Comparison of ENCODE assay signal across 25 cellular contexts in the genomic region with DNA sequence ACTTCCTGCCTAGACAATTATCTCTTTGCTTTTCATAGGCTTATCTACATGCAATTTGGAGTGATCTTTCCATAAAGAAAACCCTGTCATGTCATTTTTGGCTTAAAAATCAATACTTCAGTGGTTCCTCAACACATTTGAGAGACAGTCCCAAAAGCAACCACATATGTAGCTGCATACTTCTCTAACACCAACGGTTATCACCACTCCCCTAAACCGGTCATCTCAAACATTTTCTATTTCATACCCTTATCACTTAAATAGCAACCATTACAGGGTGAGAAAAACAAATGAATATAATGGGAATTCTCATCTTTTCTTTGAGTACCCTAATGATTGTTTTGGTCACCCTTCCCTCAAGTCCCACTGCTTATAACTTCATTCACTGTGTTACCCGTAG. TPM values are rescaled to one million over a fixed set of nuclear protein-coding genes. Genes with fewer than 3 reads are reported as not detected.
"Had no signal": no experiment of that assay in that cellular context is flagged by ENCODE, and none has a peak within 500 bp of the region (broad histone marks: within the 10 kb centered on the region; RNA-seq: fewer than 3 reads in every experiment).

No MANE protein-coding gene starts in this region.

- H3K4me1 ChIP-seq: vagina had no signal

- H3K27ac ChIP-seq: brain microvascular endothelial cell, coronary artery, dorsolateral prefrontal cortex, gastroesophageal sphincter, hepatocyte, ovary, right lobe of liver, thoracic aorta, vagina, WERI-Rb-1 had no signal

- H3K27me3 ChIP-seq: brain microvascular endothelial cell, dorsolateral prefrontal cortex, gastroesophageal sphincter, hepatocyte, ovary, right lobe of liver, vagina had no signal

- H3K27ac Mint-ChIP-seq: progenitor cell of endocrine pancreas, type B pancreatic cell had no signal

- H3K27me3 Mint-ChIP-seq: progenitor cell of endocrine pancreas, type B pancreatic cell had no signal

- H2AFZ ChIP-seq: hepatocyte had no signal

- H3K36me3 ChIP-seq: brain microvascular endothelial cell, ovary, right lobe of liver, thoracic aorta, vagina had no signal

- DNase-seq: activated naive CD4-positive, alpha-beta T cell treated with Interleukin-2 at 50 U/mL for 16 hours; amniotic stem cell; brain microvascular endothelial cell; dorsolateral prefrontal cortex; effector memory CD4-positive, alpha-beta T cell; islet precursor cell; left cardiac atrium; left ventricle myocardium superior; ovary; right lobe of liver; stimulated activated CD4-positive, alpha-beta T cell treated with anti-CD3 and anti-CD28 coated beads, Interleukin-2, amount 100 ng/mL, for 48 hours; stimulated activated naive CD8-positive, alpha-beta T cell treated with anti-CD3 and anti-CD28 coated beads, Interleukin-15, Interleukin-2, amounts not matched to agents 100 U/mL and 50 U/mL, for 24 hours; T-helper 9 cell; WERI-Rb-1 had no signal

- ATAC-seq: activated CD4-positive, CD25-positive, alpha-beta regulatory T cell treated with anti-CD3 and anti-CD28 coated beads, Interleukin-2, amount 50 U/mL, for 24 hours; gastroesophageal sphincter; left cardiac atrium; left ventricle myocardium superior; right lobe of liver; stimulated activated naive CD8-positive, alpha-beta T cell treated with anti-CD3 and anti-CD28 coated beads, Interleukin-15, Interleukin-2, amounts not matched to agents 100 U/mL and 50 U/mL, for 24 hours had no signal

- H3K4me3 ChIP-seq: coronary artery, dorsolateral prefrontal cortex, gastroesophageal sphincter, hepatocyte, ovary, right lobe of liver, thoracic aorta, vagina had no signal

- H3K4me2 ChIP-seq: hepatocyte had no signal

- H3K9me3 ChIP-seq: ovary, right lobe of liver had no signal

- H3K4me3 Mint-ChIP-seq: type B pancreatic cell had no signal

RNA-seq across cellular contexts. Expression of gene DNAH8, which starts 17.3 kb away (rescaled TPM):
- total RNA-seq: astrocyte, gastroesophageal sphincter, left cardiac atrium, left ventricle myocardium superior, lung microvascular endothelial cell, vagina had no signal
- polyA plus RNA-seq: fibroblast of lung had no signal
